8 cellular contexts compared by ENCODE assay signal in genomic region chr1:68116643-68117235, GRCh38.
DNase-seq lines count a peak whose midpoint lies in the region; ATAC-seq and TF ChIP-seq lines count a peak whose summit lies in the region.

No MANE protein-coding gene starts in this region.

- in situ Hi-C loops in mammary epithelial cell (cut with MboI; ENCODE audit: low sequenced_read_pairs in 2 of 2): loop anchor here (5.0 to 25.0 kb wide), 3 partner anchors 226 to 579 kb away; no protein-coding TSS in a partner anchor

- dilution Hi-C loops in mammary epithelial cell (cut with HindIII; ENCODE audit: low sequenced_read_pairs): no loop called here

- H4K20me1 ChIP-seq in mammary epithelial cell (ENCODE audit: insufficient read depth, low read length): no peaks in the 10 kb centered on the region

- no peak overlapping the region for H3K9ac ChIP-seq in mammary epithelial cell (ENCODE audit: insufficient read depth, low read length)

- ATAC-seq in T-cell (replicated peaks in 1 of 4): no peak
- ATAC-seq in HG03095 (IDR thresholded peaks at IDR 0.05; ENCODE audit: unreplicated experiment): no peak

- no peaks in the 10 kb centered on the region for H3K9me3 ChIP-seq in mammary epithelial cell (replicated peaks; ENCODE audit: insufficient read depth, low read length)

- H3K4me3 ChIP-seq in mammary epithelial cell (replicated peaks in 1 of 3; ENCODE audit: insufficient read depth in 1 of 3, low read depth in 2 of 3, low read length in 3 of 3): no peak overlapping the region

- H3K36me3 Mint-ChIP-seq in T-cell: no peaks in the 10 kb centered on the region

- CTCF ChIA-PET in T-cell (lab: Charles Lee): interaction anchor here (0.6 to 2.6 kb wide), 12 partner anchors 8 to 1622 kb away, joined by 3 to 19 read pairs (median 4); no protein-coding TSS in a partner anchor
- CTCF ChIA-PET in mammary epithelial cell (lab: Charles Lee; ENCODE audit: low non-redundant PET): interaction anchor here (0.6 kb wide), 3 partner anchors 213 to 266 kb away, joined by 3 read pairs; no protein-coding TSS in a partner anchor

- peaks cover 4 to 8% of the 10 kb centered on the region in 2 donors for H3K27me3 Mint-ChIP-seq in T-cell

- H3K9me3 Mint-ChIP-seq in T-cell: no peaks in the 10 kb centered on the region

- peak; percentile 75 to 78 for TF ChIP-seq CTCF in mammary epithelial cell (conservative IDR thresholded peaks at IDR 0.05 in 1 of 2, IDR thresholded peaks at IDR 0.05 in 1 of 2; ENCODE audit: extremely low read depth in 1 of 2, insufficient read depth in 1 of 2, low read depth in 1 of 2, low read length in 2 of 2)

- 6% methylated on average over 2 of the region's 3 CpGs for WGBS in mammary epithelial cell (ENCODE audit: low coverage, missing lambda C conversion rate)

- H3K27ac Mint-ChIP-seq in T-cell: no peak overlapping the region

- no peaks in the 10 kb centered on the region for H3K79me2 ChIP-seq in mammary epithelial cell (ENCODE audit: insufficient read depth, low read length)

- H3K4me1 ChIP-seq in mammary epithelial cell (ENCODE audit: insufficient read depth, low read length): peaks cover 15% of the 10 kb centered on the region

- peak; percentile 6 for DNase-seq in NK-92 treated with Interleukin-12 subunit alpha and Interleukin-12 subunit beta, amount 100 ng/mL, for 24 hours (lab: John Stamatoyannopoulos, UW)
- DNase-seq in NK-92 (lab: John Stamatoyannopoulos, UW; ENCODE audit: unreplicated experiment) (no peak), NCI-H1092 (lab: John Stamatoyannopoulos, UW) (peak; percentile 35), T-cell (peak in 20 of 34 experiments; percentile 2 to 35 (median 17)), mammary epithelial cell (peak; percentile 28), kidney tubule cell (ENCODE audit: low spot score) (peak; percentile 63)
- peak; percentile 15 to 20 for DNase-seq in stimulated activated CD4-positive, alpha-beta T cell treated with anti-CD3 and anti-CD28 coated beads, Interleukin-4, amount 100 ng/mL, for 4 hours

- H3K27me3 ChIP-seq in mammary epithelial cell (ENCODE audit: insufficient read depth, low read length): no peaks in the 10 kb centered on the region

- no peak overlapping the region for H3K27ac ChIP-seq in mammary epithelial cell (ENCODE audit: insufficient read depth, low read depth, low read length)

- H3K4me3 Mint-ChIP-seq in T-cell: peak overlapping the region in 1 of 3 donors; percentile 55

- no peak overlapping the region for H2AFZ ChIP-seq in mammary epithelial cell (ENCODE audit: low read depth, low read length)

- POLR2A ChIA-PET in T-cell (lab: Charles Lee): no interaction called here

- intact Hi-C loops in mammary epithelial cell (cut with micrococcal nuclease): loop anchor here (1.0 to 10.0 kb wide), 3 partner anchors 226 to 474 kb away; no protein-coding TSS in a partner anchor

- no peak overlapping the region for H3K4me2 ChIP-seq in mammary epithelial cell (ENCODE audit: insufficient read depth, low read depth, low read length)

- BruUV-seq in mammary epithelial cell (replicated peaks; lab: Mats Ljungman, UMichigan): no TSS peak

- H3K4me1 Mint-ChIP-seq in T-cell: peaks cover 2 to 7% (median 6%) of the 10 kb centered on the region in 3 donors

- no peaks in the 10 kb centered on the region for H3K36me3 ChIP-seq in mammary epithelial cell (ENCODE audit: insufficient read depth, low read length)
